In genomic region chr6:18155273-18155863, GRCh38 we compare ENCODE assay signal across 1 cellular context.
TF ChIP-seq lines count a peak whose summit lies in the region.

Gene KDM1B, plus strand, starts transcription at chr6:18155422. Its CDS starts 4,474 bp downstream, at chr6:18159896.

TF ChIP-seq in GM12878, 131 proteins besides CTCF, POLR2A, EP300 and RAD21 (continued from another document):
- TF ChIP-seq, protein P1, sequence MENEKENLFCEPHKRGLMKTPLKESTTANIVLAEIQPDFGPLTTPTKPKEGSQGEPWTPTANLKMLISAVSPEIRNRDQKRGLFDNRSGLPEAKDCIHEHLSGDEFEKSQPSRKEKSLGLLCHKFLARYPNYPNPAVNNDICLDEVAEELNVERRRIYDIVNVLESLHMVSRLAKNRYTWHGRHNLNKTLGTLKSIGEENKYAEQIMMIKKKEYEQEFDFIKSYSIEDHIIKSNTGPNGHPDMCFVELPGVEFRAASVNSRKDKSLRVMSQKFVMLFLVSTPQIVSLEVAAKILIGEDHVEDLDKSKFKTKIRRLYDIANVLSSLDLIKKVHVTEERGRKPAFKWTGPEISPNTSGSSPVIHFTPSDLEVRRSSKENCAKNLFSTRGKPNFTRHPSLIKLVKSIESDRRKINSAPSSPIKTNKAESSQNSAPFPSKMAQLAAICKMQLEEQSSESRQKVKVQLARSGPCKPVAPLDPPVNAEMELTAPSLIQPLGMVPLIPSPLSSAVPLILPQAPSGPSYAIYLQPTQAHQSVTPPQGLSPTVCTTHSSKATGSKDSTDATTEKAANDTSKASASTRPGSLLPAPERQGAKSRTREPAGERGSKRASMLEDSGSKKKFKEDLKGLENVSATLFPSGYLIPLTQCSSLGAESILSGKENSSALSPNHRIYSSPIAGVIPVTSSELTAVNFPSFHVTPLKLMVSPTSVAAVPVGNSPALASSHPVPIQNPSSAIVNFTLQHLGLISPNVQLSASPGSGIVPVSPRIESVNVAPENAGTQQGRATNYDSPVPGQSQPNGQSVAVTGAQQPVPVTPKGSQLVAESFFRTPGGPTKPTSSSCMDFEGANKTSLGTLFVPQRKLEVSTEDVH (IDR thresholded peaks at IDR 0.05; ENCODE audit: low read depth, partially characterized antibody) = no peak
- TF ChIP-seq ZNF24 (IDR thresholded peaks at IDR 0.05) (no peak), ZZZ3 (IDR thresholded peaks at IDR 0.05; ENCODE audit: control insufficient read depth, insufficient read length, low read depth) (no peak), STAT1 (conservative IDR thresholded peaks at IDR 0.05) (peak; percentile 82; the same call in 1 of the 2 replicates), ELK1 (IDR thresholded peaks at IDR 0.05; ENCODE audit: low read depth, low read length) (no peak; the same call in 1 of the 2 replicates), TCF7 (IDR thresholded peaks at IDR 0.05; ENCODE audit: borderline replicate concordance) (no peak), SMAD5 (IDR thresholded peaks at IDR 0.05; ENCODE audit: low read depth) (0 out of 2 replicates have a peak, but pooled peaks have one; percentile 32), POLR2AphosphoS2 (IDR thresholded peaks at IDR 0.05; ENCODE audit: low read depth, low read length) (0 out of 2 replicates have a peak, but pooled peaks have one; percentile 40), NRF1 (conservative IDR thresholded peaks at IDR 0.05; ENCODE audit: low read depth, low read length) (peak; percentile 59), HDAC6 (IDR thresholded peaks at IDR 0.05; ENCODE audit: unreplicated experiment) (peak; percentile 59), USF2 (IDR thresholded peaks at IDR 0.05; ENCODE audit: borderline replicate concordance, low read depth, low read length) (no peak), NFYA (IDR thresholded peaks at IDR 0.05; ENCODE audit: borderline replicate concordance, low read depth, low read length) (no peak), IKZF1 (conservative IDR thresholded peaks at IDR 0.05) (peak; percentile 36), TARDBP (IDR thresholded peaks at IDR 0.05; ENCODE audit: borderline replicate concordance) (peak; percentile 48; the same call in 1 of the 2 replicates), NKRF (conservative IDR thresholded peaks at IDR 0.05) (peak; percentile 74), HCFC1 (IDR thresholded peaks at IDR 0.05; ENCODE audit: low read length) (no peak), NR2F1 (conservative IDR thresholded peaks at IDR 0.05) (peak; percentile 70), HDAC2 (IDR thresholded peaks at IDR 0.05) (no peak; the same call in 1 of the 2 replicates), EGR1 (IDR thresholded peaks at IDR 0.05; ENCODE audit: borderline replicate concordance in 1 of 2, low read depth in 2 of 2, low read length in 2 of 2) (peak in 1 of 2 experiments; percentile 66; a peak in 1 of 3 replicates), NR2C1 (IDR thresholded peaks at IDR 0.05) (peak; percentile 54), CBX5 (IDR thresholded peaks at IDR 0.05; ENCODE audit: low read depth) (no peak), SREBF2 (IDR thresholded peaks at IDR 0.05; ENCODE audit: low read length) (no peak), ZNF687 (IDR thresholded peaks at IDR 0.05) (peak; percentile 57), YY1 (IDR thresholded peaks at IDR 0.05; ENCODE audit: low read depth, low read length) (peak; percentile 22; the same call in 1 of the 2 replicates), BRCA1 (IDR thresholded peaks at IDR 0.05; ENCODE audit: low read depth, low read length) (no peak), ZBED1 (IDR thresholded peaks at IDR 0.05; ENCODE audit: borderline replicate concordance) (no peak), BHLHE40 (IDR thresholded peaks at IDR 0.05; ENCODE audit: borderline replicate concordance in 1 of 2, low read depth in 2 of 2, low read length in 1 of 2) (peak in 1 of 2 experiments; percentile 71; a peak in 2 of 4 replicates), LARP7 (IDR thresholded peaks at IDR 0.05) (peak; percentile 90), MXI1 (IDR thresholded peaks at IDR 0.05; ENCODE audit: low read depth, low read length) (peak; percentile 79), ZNF217 (IDR thresholded peaks at IDR 0.05) (peak; percentile 79), SMARCA5 (IDR thresholded peaks at IDR 0.05) (peak; percentile 27)
- TF ChIP-seq, protein P2, sequence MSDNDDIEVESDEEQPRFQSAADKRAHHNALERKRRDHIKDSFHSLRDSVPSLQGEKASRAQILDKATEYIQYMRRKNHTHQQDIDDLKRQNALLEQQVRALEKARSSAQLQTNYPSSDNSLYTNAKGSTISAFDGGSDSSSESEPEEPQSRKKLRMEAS (IDR thresholded peaks at IDR 0.05; ENCODE audit: low read depth, low read length) = 0 out of 2 replicates have a peak, but pooled peaks have one; percentile 15
- TF ChIP-seq, protein P3, sequence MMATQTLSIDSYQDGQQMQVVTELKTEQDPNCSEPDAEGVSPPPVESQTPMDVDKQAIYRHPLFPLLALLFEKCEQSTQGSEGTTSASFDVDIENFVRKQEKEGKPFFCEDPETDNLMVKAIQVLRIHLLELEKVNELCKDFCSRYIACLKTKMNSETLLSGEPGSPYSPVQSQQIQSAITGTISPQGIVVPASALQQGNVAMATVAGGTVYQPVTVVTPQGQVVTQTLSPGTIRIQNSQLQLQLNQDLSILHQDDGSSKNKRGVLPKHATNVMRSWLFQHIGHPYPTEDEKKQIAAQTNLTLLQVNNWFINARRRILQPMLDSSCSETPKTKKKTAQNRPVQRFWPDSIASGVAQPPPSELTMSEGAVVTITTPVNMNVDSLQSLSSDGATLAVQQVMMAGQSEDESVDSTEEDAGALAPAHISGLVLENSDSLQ (IDR thresholded peaks at IDR 0.05) = peak; percentile 36; the same call in 1 of the 2 replicates
- TF ChIP-seq, protein P4, sequence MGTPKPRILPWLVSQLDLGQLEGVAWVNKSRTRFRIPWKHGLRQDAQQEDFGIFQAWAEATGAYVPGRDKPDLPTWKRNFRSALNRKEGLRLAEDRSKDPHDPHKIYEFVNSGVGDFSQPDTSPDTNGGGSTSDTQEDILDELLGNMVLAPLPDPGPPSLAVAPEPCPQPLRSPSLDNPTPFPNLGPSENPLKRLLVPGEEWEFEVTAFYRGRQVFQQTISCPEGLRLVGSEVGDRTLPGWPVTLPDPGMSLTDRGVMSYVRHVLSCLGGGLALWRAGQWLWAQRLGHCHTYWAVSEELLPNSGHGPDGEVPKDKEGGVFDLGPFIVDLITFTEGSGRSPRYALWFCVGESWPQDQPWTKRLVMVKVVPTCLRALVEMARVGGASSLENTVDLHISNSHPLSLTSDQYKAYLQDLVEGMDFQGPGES (IDR thresholded peaks at IDR 0.05) = no peak
